19 cellular contexts compared by ENCODE assay signal in genomic region chr6:155182103-155182502, GRCh38.
"Had no signal": no experiment of that assay in that cellular context is flagged by ENCODE, and none has a peak within 500 bp of the region (broad histone marks: within the 10 kb centered on the region; RNA-seq: fewer than 3 reads in every experiment).

No MANE protein-coding gene starts in this region.

- H3K9me3 ChIP-seq: ascending aorta, breast epithelium, gastrocnemius medialis, heart left ventricle, prostate gland, stomach, upper lobe of left lung had no signal

- ATAC-seq: activated CD8-positive, alpha-beta T cell treated with anti-CD3 and anti-CD28 coated beads, Interleukin-2, amount 10 ng/mL, durations not matched to agents 7 days and 5 days; gastrocnemius medialis; heart left ventricle; left lobe of liver; right cardiac atrium had no signal

- DNase-seq: activated CD4-positive, alpha-beta T cell treated with anti-CD3 and anti-CD28 coated beads, Interleukin-2, amount 10 ng/mL, durations not matched to agents 7 days and 5 days; activated CD8-positive, alpha-beta T cell treated with anti-CD3 and anti-CD28 coated beads, Interleukin-2, amount 10 ng/mL, durations not matched to agents 7 days and 5 days; activated effector memory CD4-positive, alpha-beta T cell treated with anti-CD3 and anti-CD28 coated beads, Interleukin-2, amount 50 U/mL, for 16 hours; activated T-cell treated with anti-CD3 and anti-CD28 coated beads, Interleukin-2, amount 50 U/mL, for 24 hours; cortex of kidney; erythroblast; gastrocnemius medialis; heart left ventricle; kidney; right cardiac atrium; stimulated activated CD4-positive, alpha-beta T cell treated with anti-CD3 and anti-CD28 coated beads, Interleukin-2, amount 100 ng/mL, for 24 hours; stomach; T-helper 9 cell; upper lobe of left lung had no signal

- H3K36me3 Mint-ChIP-seq: activated naive CD4-positive, alpha-beta T cell treated with anti-CD3 and anti-CD28 coated beads, Interleukin-2, amount 50 U/mL, for 24 hours had no signal

- H3K27ac ChIP-seq: ascending aorta, breast epithelium, gastrocnemius medialis, heart left ventricle, prostate gland, stomach, upper lobe of left lung had no signal

- H3K9me3 Mint-ChIP-seq: activated CD4-positive, alpha-beta T cell treated with anti-CD3 and anti-CD28 coated beads, Interleukin-2, amount 10 ng/mL, durations not matched to agents 7 days and 5 days; activated naive CD4-positive, alpha-beta T cell treated with anti-CD3 and anti-CD28 coated beads, Interleukin-2, amount 50 U/mL, for 24 hours; activated T-cell treated with anti-CD3 and anti-CD28 coated beads, Interleukin-2, amount 50 U/mL, for 24 hours had no signal

- H3K4me3 ChIP-seq: ascending aorta, breast epithelium, gastrocnemius medialis, heart left ventricle, prostate gland, stomach, upper lobe of left lung had no signal

- H3K27ac Mint-ChIP-seq: activated CD4-positive, alpha-beta T cell treated with anti-CD3 and anti-CD28 coated beads, Interleukin-2, amount 10 ng/mL, durations not matched to agents 7 days and 5 days; activated CD8-positive, alpha-beta T cell treated with anti-CD3 and anti-CD28 coated beads, Interleukin-2, amount 10 ng/mL, durations not matched to agents 7 days and 5 days; activated naive CD4-positive, alpha-beta T cell treated with anti-CD3 and anti-CD28 coated beads, Interleukin-2, amount 50 U/mL, for 24 hours; activated T-cell treated with anti-CD3 and anti-CD28 coated beads, Interleukin-2, amount 50 U/mL, for 24 hours had no signal

- H3K36me3 ChIP-seq: ascending aorta, breast epithelium, gastrocnemius medialis, prostate gland, upper lobe of left lung had no signal

- H3K4me3 Mint-ChIP-seq: activated CD4-positive, alpha-beta T cell treated with anti-CD3 and anti-CD28 coated beads, Interleukin-2, amount 10 ng/mL, durations not matched to agents 7 days and 5 days; activated CD8-positive, alpha-beta T cell treated with anti-CD3 and anti-CD28 coated beads, Interleukin-2, amount 10 ng/mL, durations not matched to agents 7 days and 5 days; activated naive CD4-positive, alpha-beta T cell treated with anti-CD3 and anti-CD28 coated beads, Interleukin-2, amount 50 U/mL, for 24 hours; activated T-cell treated with anti-CD3 and anti-CD28 coated beads, Interleukin-2, amount 50 U/mL, for 24 hours had no signal

- H3K4me1 ChIP-seq: breast epithelium, gastrocnemius medialis, prostate gland had no signal

- H3K27me3 Mint-ChIP-seq: activated CD4-positive, alpha-beta T cell treated with anti-CD3 and anti-CD28 coated beads, Interleukin-2, amount 10 ng/mL, durations not matched to agents 7 days and 5 days; activated naive CD4-positive, alpha-beta T cell treated with anti-CD3 and anti-CD28 coated beads, Interleukin-2, amount 50 U/mL, for 24 hours; activated T-cell treated with anti-CD3 and anti-CD28 coated beads, Interleukin-2, amount 50 U/mL, for 24 hours had no signal

- H3K27me3 ChIP-seq: ascending aorta, breast epithelium, gastrocnemius medialis, heart left ventricle, stomach, upper lobe of left lung had no signal
